In the genomic region with DNA sequence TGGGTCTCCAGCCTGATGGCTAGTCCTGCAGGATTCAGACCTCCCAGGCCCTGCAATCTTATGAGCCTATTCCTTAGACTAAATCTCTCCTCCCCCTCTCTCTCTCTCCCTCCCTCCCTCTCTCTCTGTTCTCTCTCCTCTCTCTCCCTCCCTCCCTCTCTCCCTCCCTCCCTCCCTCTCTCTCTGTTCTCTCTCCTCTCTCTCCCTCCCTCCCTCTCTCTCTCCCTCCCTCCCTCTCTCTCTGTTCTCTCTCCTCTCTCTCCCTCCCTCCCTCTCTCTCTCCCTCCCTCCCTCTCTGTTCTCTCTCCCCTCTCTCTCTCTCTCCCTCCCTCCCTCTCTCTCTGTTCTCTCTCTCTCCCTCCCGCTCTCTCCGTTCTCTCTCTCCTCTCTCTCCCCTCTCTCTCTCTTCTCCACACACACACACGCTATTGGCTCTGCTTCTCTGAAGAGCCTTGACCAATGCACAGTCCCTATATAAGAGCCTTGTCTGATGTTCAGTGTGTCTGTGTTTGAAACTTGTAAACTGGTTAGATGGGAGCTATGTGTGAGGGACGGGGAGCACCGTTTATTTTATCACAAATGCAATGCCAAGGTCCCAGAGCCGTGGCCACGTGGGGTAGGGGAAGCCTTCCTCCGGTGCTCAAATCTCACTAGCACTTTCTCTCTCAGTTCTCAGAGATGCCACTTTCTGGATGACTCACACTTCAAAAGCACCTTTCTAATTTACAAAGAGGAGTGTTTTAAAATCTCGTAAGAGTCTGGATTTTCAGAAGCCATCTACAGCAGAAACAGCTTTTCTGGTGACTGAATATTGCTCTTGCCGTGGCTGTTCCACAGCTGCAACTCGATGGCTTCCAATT, we compare ENCODE assay signal across 11 cellular contexts. TPM values are rescaled to one million over a fixed set of nuclear protein-coding genes. Genes with fewer than 3 reads are reported as not detected.
DNase-seq lines count a peak whose midpoint lies in the region; ATAC-seq and TF ChIP-seq lines count a peak whose summit lies in the region.
"Had no signal": no experiment of that assay in that cellular context is flagged by ENCODE, and none has a peak within 500 bp of the region (broad histone marks: within the 10 kb centered on the region; RNA-seq: fewer than 3 reads in every experiment).

No MANE protein-coding gene starts in this region.

- TF ChIP-seq CTCF in HEK293 (tag by site-specific recombination; IDR thresholded peaks at IDR 0.05), result no peak
- no peak for TF ChIP-seq CTCF in MM.1S (IDR thresholded peaks at IDR 0.05; ENCODE audit: low read length)
- TF ChIP-seq CTCF in osteocyte (IDR thresholded peaks at IDR 0.05), result no peak

- DNase-seq in MM.1S, result peak; percentile 82
- DNase-seq in stimulated activated CD4-positive, alpha-beta T cell treated with anti-CD3 and anti-CD28 coated beads, Interleukin-15, amount 100 ng/mL, for 24 hours, result peak; percentile 69
- no peak for DNase-seq in AG20443 (ENCODE audit: low spot score)
- DNase-seq in activated CD8-positive, alpha-beta memory T cell treated with anti-CD3 and anti-CD28 coated beads, Interleukin-2, amount 50 U/mL, for 48 hours, result no peak
- no peak for DNase-seq in osteocyte (ENCODE audit: extremely low spot score, unreplicated experiment)
- DNase-seq in SW480 (ENCODE audit: low spot score), result no peak

- H3K36me3 Mint-ChIP-seq in osteocyte (ENCODE audit: unreplicated experiment), result peaks cover 31% of the 10 kb centered on the region

- no peak overlapping the region for H3K4me3 Mint-ChIP-seq in osteocyte (ENCODE audit: unreplicated experiment)

- no peaks in the 10 kb centered on the region for H3K79me2 ChIP-seq in MM.1S (ENCODE audit: low read length)

- H3K9me2 ChIP-seq in MM.1S (replicated peaks; ENCODE audit: insufficient read depth, low read length), result no peaks in the 10 kb centered on the region

- H3K27ac Mint-ChIP-seq in osteocyte (ENCODE audit: unreplicated experiment), result no peak overlapping the region

- peaks cover 24% of the 10 kb centered on the region for H3K27me3 ChIP-seq in MM.1S (replicated peaks; ENCODE audit: insufficient read depth, low read length)
- H3K27me3 ChIP-seq: adrenal gland had no signal

- H3K4me1 Mint-ChIP-seq in osteocyte (ENCODE audit: unreplicated experiment), result peaks cover 11% of the 10 kb centered on the region

- POLR2A ChIA-PET in HEK293 (lab: Yijun Ruan, JAX), result no interaction called here

- CTCF ChIA-PET in HEK293 (lab: Yijun Ruan, JAX), result interaction anchor here (0.6 to 3.8 kb wide), 4 partner anchors 15 to 234 kb away, joined by 4 to 30 read pairs (median 9); no protein-coding TSS in a partner anchor

- H3K9me3 ChIP-seq in HEK293 (ENCODE audit: control insufficient read depth, insufficient read depth, low read depth, low read length) (no peaks in the 10 kb centered on the region), MM.1S (replicated peaks; ENCODE audit: insufficient read depth, low read length) (no peaks in the 10 kb centered on the region)
- H3K9me3 ChIP-seq: prostate gland had no signal

- peak; percentile 96 for ATAC-seq in GM18868 (IDR thresholded peaks at IDR 0.05; ENCODE audit: unreplicated experiment)

- H3K4me1 ChIP-seq in HEK293 (ENCODE audit: control insufficient read depth, insufficient read depth, low read length) (no peaks in the 10 kb centered on the region), MM.1S (ENCODE audit: low read length) (peaks cover 13% of the 10 kb centered on the region)
- H3K4me1 ChIP-seq: adrenal gland, prostate gland had no signal

- H2AFZ ChIP-seq in MM.1S (ENCODE audit: low read length), result no peak overlapping the region

- no peak overlapping the region for H3K4me3 ChIP-seq in HEK293 (ENCODE audit: low read depth, low read length)
- H3K4me3 ChIP-seq in MM.1S (ENCODE audit: low read length), result 0 out of 2 replicates have a peak overlapping the region, but pooled peaks have one; percentile 2
- H3K4me3 ChIP-seq: adrenal gland, prostate gland had no signal

- peaks cover 13% of the 10 kb centered on the region for H3K9me3 Mint-ChIP-seq in osteocyte (ENCODE audit: unreplicated experiment)

- H3K36me3 ChIP-seq in HEK293 (ENCODE audit: control insufficient read depth in 2 of 2, insufficient read depth in 1 of 2, low read length in 2 of 2) (no peaks in the 10 kb centered on the region), MM.1S (replicated peaks; ENCODE audit: insufficient read depth, low read length) (no peaks in the 10 kb centered on the region)
- H3K36me3 ChIP-seq: adrenal gland had no signal

- peak overlapping the region; percentile 12; the same call in 1 of the 2 replicates for H3K4me2 ChIP-seq in MM.1S (ENCODE audit: low read depth, low read length)

- no peak overlapping the region for H3K9ac ChIP-seq in MM.1S (ENCODE audit: low read length)

- peaks cover under 1% of the 10 kb centered on the region for H3K27me3 Mint-ChIP-seq in osteocyte (ENCODE audit: unreplicated experiment)

- H3K27ac ChIP-seq in HEK293 (ENCODE audit: extremely low read depth, low read depth, low read length) (no peak overlapping the region), MM.1S (ENCODE audit: low read length) (no peak overlapping the region; the same call in 1 of the 2 replicates)
- H3K27ac ChIP-seq: adrenal gland, prostate gland had no signal

- H4K20me1 ChIP-seq in MM.1S (ENCODE audit: insufficient read depth, low read length), result no peaks in the 10 kb centered on the region

- peaks cover 10% of the 10 kb centered on the region for H3F3A ChIP-seq in MM.1S (ENCODE audit: insufficient read depth, low read length)

TF ChIP-seq in HEK293, 187 proteins besides CTCF, POLR2A, EP300 and RAD21:
- TF ChIP-seq ZNF138 (tag by site-specific recombination; IDR thresholded peaks at IDR 0.05; ENCODE audit: borderline replicate concordance) (no peak), ZNF596 (tag by site-specific recombination; IDR thresholded peaks at IDR 0.05) (peak; percentile 72)
TF ChIP-seq in HEK293: peak in this region for 1.

RNA-seq across cellular contexts. Expression of a gene that starts 9.4 kb away (rescaled TPM):
- not detected in 2 replicates for total RNA-seq in osteocyte
- total RNA-seq: adrenal gland, glomerular endothelial cell, prostate gland had no signal

RNA-seq across cellular contexts. Expression of a gene that starts 33.5 kb away (rescaled TPM):
- total RNA-seq in osteocyte, result 3.9 and 5.2 TPM in 2 replicates

Comparison
In these comparisons a context has a peak if more than half of its experiments do, and no peak if none do; other contexts are left out.
1. DNase-seq: peak in MM.1S (single experiment) and stimulated activated CD4-positive, alpha-beta T cell treated with anti-CD3 and anti-CD28 coated beads, Interleukin-15, amount 100 ng/mL, for 24 hours (single experiment); none in AG20443 (single experiment), activated CD8-positive, alpha-beta memory T cell treated with anti-CD3 and anti-CD28 coated beads, Interleukin-2, amount 50 U/mL, for 48 hours (single experiment), osteocyte (single experiment) and SW480 (single experiment).